ENCODE assay signal across 24 cellular contexts in genomic region chr14:57487771-57488170, GRCh38. TPM values are rescaled to one million over a fixed set of nuclear protein-coding genes. Genes with fewer than 3 reads are reported as not detected.
A peak's percentile ranks its signal among the peaks of the same experiment; 100 is the strongest.
DNase-seq lines count a peak whose midpoint lies in the region; ATAC-seq, FAIRE-seq and TF ChIP-seq lines count a peak whose summit lies in the region.
"Had no signal": no experiment of that assay in that cellular context is flagged by ENCODE, and none has a peak within 500 bp of the region (broad histone marks: within the 10 kb centered on the region; RNA-seq: fewer than 3 reads in every experiment).

No MANE protein-coding gene starts in this region.

- CTCF ChIA-PET in GM12878 (lab: Yijun Ruan, JAX): interaction anchor here (0.7 to 4.8 kb wide), 16 partner anchors 8 to 587 kb away, joined by 3 to 25 read pairs (median 5); no protein-coding TSS in a partner anchor

- no peak for TF ChIP-seq CTCF in GM12878 (IDR thresholded peaks at IDR 0.05 in 2 of 3, conservative IDR thresholded peaks at IDR 0.05 in 1 of 3; ENCODE audit: control insufficient read depth in 2 of 3, extremely low read depth in 1 of 3, insufficient read depth in 1 of 3, low read depth in 3 of 3, low read length in 3 of 3)
- no peak for TF ChIP-seq CTCF in nephron (IDR thresholded peaks at IDR 0.05; ENCODE audit: unreplicated experiment in 3 of 3)

- no peak for TF ChIP-seq RAD21 in GM12878 (IDR thresholded peaks at IDR 0.05; ENCODE audit: insufficient read depth, low read depth, low read length)

- H3K27ac Mint-ChIP-seq in nephron: peak overlapping the region in 2 of 3 experiments; percentile 21 to 40
- no peak overlapping the region for H3K27ac Mint-ChIP-seq in stimulated activated memory B cell treated with anti-CD40 and anti-IgM and Interleukin-4, amounts not matched to agents 10 μg/mL and 1 μg/mL and 100 μg/mL, for 72 hours
- H3K27ac Mint-ChIP-seq: activated CD8-positive, alpha-beta T cell treated with anti-CD3 and anti-CD28 coated beads, Interleukin-2, amount 10 ng/mL, durations not matched to agents 7 days and 5 days; activated T-cell treated with anti-CD3 and anti-CD28 coated beads, Interleukin-2, amount 50 U/mL, for 72 hours; WTC11 had no signal

- H3K9ac ChIP-seq in GM12878 (ENCODE audit: control insufficient read depth, insufficient read depth, low read length): no peak overlapping the region

- DNase-seq in Daoy (ENCODE audit: low read depth): peak; percentile 40
- peak; percentile 48 for DNase-seq in HT1080 (ENCODE audit: low read depth)
- DNase-seq in GM12878 (ENCODE audit: low read depth, low spot score): no peak
- no peak for DNase-seq in activated T-cell treated with anti-CD3 and anti-CD28 coated beads, Interleukin-2, amount 50 U/mL, for 48 hours
- no peak for DNase-seq in SHP77 (lab: John Stamatoyannopoulos, UW)
- no peak for DNase-seq in T-helper 2 cell
- DNase-seq: activated CD8-positive, alpha-beta T cell treated with anti-CD3 and anti-CD28 coated beads, Interleukin-2, amount 10 ng/mL, durations not matched to agents 7 days and 5 days; activated T-cell treated with anti-CD3 and anti-CD28 coated beads, Interleukin-2, amount 50 U/mL, for 72 hours; BE2C; effector CD4-positive, alpha-beta T cell; Kasumi-1; NCI-H2171; NCI-H82; nucleus accumbens; Peyer's patch; stimulated activated CD4-positive, alpha-beta T cell treated with anti-CD3 and anti-CD28 coated beads, Interleukin-4, amount 100 ng/mL, for 1 hour; SW 1271; testis had no signal

- H3K27me3 ChIP-seq in GM12878 (replicated peaks in 1 of 2; ENCODE audit: control insufficient read depth in 2 of 2, insufficient read depth in 2 of 2, low read length in 1 of 2): no peaks in the 10 kb centered on the region
- H3K27me3 ChIP-seq: BE2C, Peyer's patch, testis had no signal

- H3K79me2 ChIP-seq in GM12878 (ENCODE audit: control insufficient read depth, insufficient read depth, low read length): no peaks in the 10 kb centered on the region

- peaks cover 4% of the 10 kb centered on the region for H3K27me3 Mint-ChIP-seq in nephron (ENCODE audit: low read depth)
- H3K27me3 Mint-ChIP-seq in stimulated activated memory B cell treated with anti-CD40 and anti-IgM and Interleukin-4, amounts not matched to agents 10 μg/mL and 1 μg/mL and 100 μg/mL, for 72 hours: no peaks in the 10 kb centered on the region

- FAIRE-seq in GM12878 (lab: Jason Lieb, UNC): no peak
- FAIRE-seq: D721Med, H54 had no signal

- H3K4me1 ChIP-seq in GM12878 (ENCODE audit: control insufficient read depth, insufficient read depth, low read length): peaks cover 11% of the 10 kb centered on the region
- H3K4me1 ChIP-seq: BE2C, Peyer's patch, testis had no signal

- H3K4me3 ChIP-seq in GM12878: no peak overlapping the region
- H3K4me3 ChIP-seq: Peyer's patch, testis had no signal

- BruUV-seq in GM12878 (replicated peaks; lab: Mats Ljungman, UMichigan): no TSS peak

- no peak overlapping the region for H2AFZ ChIP-seq in GM12878 (ENCODE audit: control insufficient read depth, low read depth, low read length)

- SMC1A ChIA-PET in GM12878 (lab: Charles Lee; ENCODE audit: uncharacterized antibody, unreplicated experiment): interaction anchor here (0.7 to 1.8 kb wide), 17 partner anchors 9 to 584 kb away, joined by 3 to 9 read pairs (median 4); no protein-coding TSS in a partner anchor

- TF ChIP-seq POLR2A in GM12878 (IDR thresholded peaks at IDR 0.05; ENCODE audit: low read depth, low read length): no peak

- RAD21 ChIA-PET in GM12878 (lab: Charles Lee; ENCODE audit: unreplicated experiment): interaction anchor here (0.6 to 1.4 kb wide), 9 partner anchors 18 to 383 kb away, joined by 3 to 11 read pairs (median 4); no protein-coding TSS in a partner anchor

- no peak for TF ChIP-seq EP300 in GM12878 (IDR thresholded peaks at IDR 0.05; ENCODE audit: borderline replicate concordance in 1 of 2, control insufficient read depth in 1 of 2, low read depth in 2 of 2, low read length in 2 of 2)

- H3K36me3 ChIP-seq in GM12878 (ENCODE audit: control insufficient read depth in 2 of 2, insufficient read depth in 2 of 2, low read length in 1 of 2): no peaks in the 10 kb centered on the region
- H3K36me3 ChIP-seq: BE2C, Peyer's patch had no signal

- H3K9me3 ChIP-seq in GM12878 (replicated peaks; ENCODE audit: control insufficient read depth, insufficient read depth, low read length): no peaks in the 10 kb centered on the region
- H3K9me3 ChIP-seq: BE2C, Peyer's patch, testis had no signal

- no peaks in the 10 kb centered on the region for H3K9me3 Mint-ChIP-seq in nephron
- H3K9me3 Mint-ChIP-seq in stimulated activated memory B cell treated with anti-CD40 and anti-IgM and Interleukin-4, amounts not matched to agents 10 μg/mL and 1 μg/mL and 100 μg/mL, for 72 hours: no peaks in the 10 kb centered on the region
- H3K9me3 Mint-ChIP-seq: activated T-cell treated with anti-CD3 and anti-CD28 coated beads, Interleukin-2, amount 50 U/mL, for 72 hours; WTC11 had no signal

- in situ Hi-C loops in GM12878 (cut with MboI): loop anchor here (10.0 kb wide), 1 partner anchor 577 kb away; no protein-coding TSS in a partner anchor

- peaks cover 6% of the 10 kb centered on the region for H3K4me1 Mint-ChIP-seq in nephron
- no peaks in the 10 kb centered on the region for H3K4me1 Mint-ChIP-seq in stimulated activated memory B cell treated with anti-CD40 and anti-IgM and Interleukin-4, amounts not matched to agents 10 μg/mL and 1 μg/mL and 100 μg/mL, for 72 hours

- no peak overlapping the region for H3K4me2 ChIP-seq in GM12878 (ENCODE audit: control insufficient read depth, insufficient read depth)

- intact Hi-C loops in GM12878 (cut with micrococcal nuclease; ENCODE audit: unreplicated experiment): loop anchor here (1.0 to 2.0 kb wide), 3 partner anchors 87 to 585 kb away; no protein-coding TSS in a partner anchor

- no peak overlapping the region for H3K4me3 Mint-ChIP-seq in nephron
- no peak overlapping the region for H3K4me3 Mint-ChIP-seq in stimulated activated memory B cell treated with anti-CD40 and anti-IgM and Interleukin-4, amounts not matched to agents 10 μg/mL and 1 μg/mL and 100 μg/mL, for 72 hours
- H3K4me3 Mint-ChIP-seq: activated CD8-positive, alpha-beta T cell treated with anti-CD3 and anti-CD28 coated beads, Interleukin-2, amount 10 ng/mL, durations not matched to agents 7 days and 5 days; activated T-cell treated with anti-CD3 and anti-CD28 coated beads, Interleukin-2, amount 50 U/mL, for 72 hours; WTC11 had no signal

- POLR2A ChIA-PET in GM12878 (lab: Charles Lee): no interaction called here

- ATAC-seq in GM12878: 0 out of 3 replicates have a peak, but pooled peaks have one; percentile 15
- ATAC-seq in stimulated activated memory B cell treated with anti-CD40 and anti-IgM and Interleukin-4, amounts not matched to agents 10 μg/mL and 1 μg/mL and 100 μg/mL, for 72 hours: no peak
- ATAC-seq: activated CD8-positive, alpha-beta T cell treated with anti-CD3 and anti-CD28 coated beads, Interleukin-2, amount 10 ng/mL, durations not matched to agents 7 days and 5 days; activated T-cell treated with anti-CD3 and anti-CD28 coated beads, Interleukin-2, amount 50 U/mL, for 72 hours; WTC11 had no signal

- H3K36me3 Mint-ChIP-seq in nephron (ENCODE audit: low read depth): peaks cover 11% of the 10 kb centered on the region
- no peaks in the 10 kb centered on the region for H3K36me3 Mint-ChIP-seq in stimulated activated memory B cell treated with anti-CD40 and anti-IgM and Interleukin-4, amounts not matched to agents 10 μg/mL and 1 μg/mL and 100 μg/mL, for 72 hours
- H3K36me3 Mint-ChIP-seq: WTC11 had no signal

- H4K20me1 ChIP-seq in GM12878 (ENCODE audit: control insufficient read depth, insufficient read depth): no peaks in the 10 kb centered on the region

- WGBS in GM12878 (ENCODE audit: insufficient coverage, insufficient replicate concordance, low lambda C conversion rate, missing lambda C conversion rate): 5% methylated on average over 1 of the region's 1 CpG

- no peak overlapping the region for H3K27ac ChIP-seq in GM12878 (ENCODE audit: control insufficient read depth, insufficient read depth)
- H3K27ac ChIP-seq: Peyer's patch, testis had no signal

TF ChIP-seq in GM12878, 131 proteins besides CTCF, POLR2A, EP300 and RAD21 (continues in another document):
- TF ChIP-seq SMAD1 (IDR thresholded peaks at IDR 0.05; ENCODE audit: low read depth, partially characterized antibody) (no peak), NBN (IDR thresholded peaks at IDR 0.05) (no peak), ZNF207 (IDR thresholded peaks at IDR 0.05; ENCODE audit: borderline replicate concordance) (no peak), SREBF1 (IDR thresholded peaks at IDR 0.05; ENCODE audit: low read length) (no peak), HCFC1 (IDR thresholded peaks at IDR 0.05; ENCODE audit: low read length) (no peak)

RNA-seq across cellular contexts. Expression of gene CCDC198, which starts 5.9 kb away (rescaled TPM):
- total RNA-seq in Daoy (2014; rRNA removed; shearing (Covaris generic)): 0.46 TPM in 1 of 2 replicates, not detected in the other
- total RNA-seq in HT1080 (2014; rRNA removed; shearing (Covaris generic)): 0.70 and 1.7 TPM in 2 replicates
- polyA plus RNA-seq in HT1080 (2015; cell fraction: cytosol; rRNA removed): 0.24 TPM in 1 of 2 replicates, not detected in the other
- polyA plus RNA-seq in HT1080 (2015; cell fraction: nucleus; rRNA removed): 0.19 TPM in 1 of 2 replicates, not detected in the other
- 0.31 TPM in 1 of 2 replicates, not detected in the other for total RNA-seq in GM12878 (2013; cell fraction: nucleolus; rRNA removed)
- total RNA-seq in GM12878 (2014; rRNA removed): 3.7 and 3.8 TPM in 2 replicates
- 2.8 and 3.5 TPM in 2 replicates for total RNA-seq in GM12878 (2014; rRNA removed; fragmentation: Illumina TruSeq; extraction: Trizol)
- 2.5 and 2.6 TPM in 2 replicates for total RNA-seq in GM12878 (2021)
- polyA plus RNA-seq in GM12878 (2011; ENCODE audit: low read depth): 30.9 TPM
- polyA plus RNA-seq in GM12878 (2011; rRNA removed): 12.5 and 16.4 TPM in 2 replicates
- polyA plus RNA-seq in GM12878 (2011; cell fraction: cytosol; rRNA removed): 6.5 and 7.6 TPM in 2 replicates
- polyA plus RNA-seq in GM12878 (2011; cell fraction: nucleus; rRNA removed): 38.7 and 44.1 TPM in 2 replicates
- 1.0 and 1.5 TPM in 2 replicates for polyA plus RNA-seq in GM12878 (2012)
- 3.8 and 8.5 TPM in 2 replicates for polyA plus RNA-seq in GM12878 (2014; fragmentation: Illumina TruSeq; extraction: Trizol)
- 1 to 10 TPM; 1.3 to 1.9 TPM for polyA plus RNA-seq in GM12878 (2014; fragmentation: Nextera tagmentation; extraction: Ambion mirVana)
- 1.6 and 3.1 TPM in 2 replicates for polyA plus RNA-seq in GM12878 (2014; rRNA removed)
- 1 to 10 TPM; 1.7 to 2.1 TPM for polyA plus RNA-seq in GM12878 (2016; fragmentation: Nextera tagmentation; extraction: Ambion mirVana)
- 8.7 and 9.6 TPM in 2 replicates for polyA minus RNA-seq in GM12878 (2011; rRNA and poly(A)+ RNA removed)
- polyA minus RNA-seq in GM12878 (2011; cell fraction: cytosol; rRNA and poly(A)+ RNA removed): 3.7 and 5.2 TPM in 2 replicates
- polyA minus RNA-seq in GM12878 (2011; cell fraction: nucleus; rRNA and poly(A)+ RNA removed): 19.2 and 29.7 TPM in 2 replicates
- total RNA-seq: activated T-cell treated with anti-CD3 and anti-CD28 coated beads, Interleukin-2, amount 50 U/mL, for 72 hours; Peyer's patch; skeletal muscle tissue; testis; WTC11 had no signal

Comparison
In these comparisons a context has a peak if more than half of its experiments do, and no peak if none do; other contexts are left out.
1. DNase-seq: peak in Daoy (single experiment) and HT1080 (single experiment); none in GM12878 (single experiment), activated T-cell treated with anti-CD3 and anti-CD28 coated beads, Interleukin-2, amount 50 U/mL, for 48 hours (0 of 2), SHP77 (0 of 2) and T-helper 2 cell (0 of 5).